ENCODE assay signal across 17 cellular contexts in the genomic region with DNA sequence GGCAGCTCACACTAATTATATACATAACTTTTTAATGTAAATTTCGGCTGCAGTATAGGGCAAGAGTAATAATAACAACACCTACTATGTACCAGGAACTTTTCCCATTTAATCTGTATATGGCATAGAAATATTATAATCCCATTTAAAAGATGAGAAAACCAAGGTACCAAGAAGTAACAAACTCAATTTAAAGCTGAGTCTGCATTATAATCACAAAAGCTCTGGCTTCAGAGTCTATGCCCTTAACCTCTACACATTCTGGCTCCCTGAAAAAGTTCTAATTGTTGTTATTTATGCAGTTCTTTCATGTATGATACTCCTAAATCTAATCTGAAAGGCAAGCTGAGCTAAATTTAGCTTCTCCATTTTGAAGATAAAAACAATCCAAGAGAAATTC.
DNase-seq lines count a peak whose midpoint lies in the region; ATAC-seq, FAIRE-seq and TF ChIP-seq lines count a peak whose summit lies in the region.
"Had no signal": no experiment of that assay in that cellular context is flagged by ENCODE, and none has a peak within 500 bp of the region (broad histone marks: within the 10 kb centered on the region; RNA-seq: fewer than 3 reads in every experiment).

No MANE protein-coding gene starts in this region.

- H2BK120ac ChIP-seq in IMR-90 (ENCODE audit: low read depth, low read length) = no peak overlapping the region

- H3K18ac ChIP-seq in IMR-90 (ENCODE audit: low read depth, low read length) = no peak overlapping the region

- intact Hi-C loops in IMR-90 (cut with micrococcal nuclease) = no loop called here
- intact Hi-C loops in K562 (cut with micrococcal nuclease) = no loop called here

- no peak overlapping the region for H2BK15ac ChIP-seq in IMR-90 (ENCODE audit: low read depth, low read length)

- in situ Hi-C loops in IMR-90 (cut with MboI; ENCODE audit: low sequenced_read_pairs) = no loop called here
- in situ Hi-C loops in K562 (cut with MboI) = no loop called here

- no peaks in the 10 kb centered on the region for H3F3A ChIP-seq in neural cell (ENCODE audit: insufficient read depth, low read length, poor library complexity, severe bottlenecking)

- no peak overlapping the region for H2BK5ac ChIP-seq in IMR-90 (ENCODE audit: low read depth, low read length, poor library complexity, severe bottlenecking)

- no peak overlapping the region for H2BK20ac ChIP-seq in IMR-90 (ENCODE audit: low read depth, low read length)

- no peak overlapping the region for H3K56ac ChIP-seq in IMR-90 (ENCODE audit: extremely low read depth, insufficient read depth, low read length)

- H3K9ac ChIP-seq in IMR-90 (ENCODE audit: low read depth, low read length) (no peak overlapping the region), K562 (ENCODE audit: insufficient read depth in 1 of 2, low read depth in 2 of 2, low read length in 2 of 2) (no peak overlapping the region), neural cell (ENCODE audit: low read length) (no peak overlapping the region)
- H3K9ac ChIP-seq: GM23248 had no signal

- H4K91ac ChIP-seq in IMR-90 (ENCODE audit: insufficient read depth, low read depth, low read length) = no peak overlapping the region

- H2AFZ ChIP-seq in IMR-90 (replicated peaks; ENCODE audit: low read length, poor library complexity) (no peak overlapping the region), K562 (ENCODE audit: low read depth, low read length) (no peak overlapping the region), neural cell (ENCODE audit: low read depth, low read length) (no peak overlapping the region)
- H2AFZ ChIP-seq: GM23248 had no signal

- TF ChIP-seq EP300 in A549 (IDR thresholded peaks at IDR 0.05) (no peak), K562 (IDR thresholded peaks at IDR 0.05; ENCODE audit: low read length) (no peak), neural cell (conservative IDR thresholded peaks at IDR 0.05; ENCODE audit: poor library complexity, severe bottlenecking) (no peak)

- no peaks in the 10 kb centered on the region for H3K9me2 ChIP-seq in neural cell (ENCODE audit: insufficient read depth, low read length)

- H3K14ac ChIP-seq in IMR-90 (replicated peaks; ENCODE audit: low read depth, low read length) = no peak overlapping the region

- no peak overlapping the region for H2AK9ac ChIP-seq in IMR-90 (replicated peaks; ENCODE audit: low read depth, low read length, poor library complexity)

- dilution Hi-C loops in IMR-90 (cut with HindIII; ENCODE audit: low sequenced_read_pairs, unreplicated experiment) = no loop called here

- no peaks in the 10 kb centered on the region for H3K9me1 ChIP-seq in IMR-90 (ENCODE audit: insufficient read depth, low read length)
- H3K9me1 ChIP-seq in K562 (ENCODE audit: control insufficient read depth, insufficient read depth, low read length) = no peaks in the 10 kb centered on the region

- H3K23ac ChIP-seq in IMR-90 (ENCODE audit: low read depth, low read length) = no peak overlapping the region

- H3K4me2 ChIP-seq in A549 (no peak overlapping the region), IMR-90 (ENCODE audit: low read depth, low read length) (no peak overlapping the region), K562 (ENCODE audit: insufficient read depth, low read length) (no peak overlapping the region), neural cell (ENCODE audit: low read length) (peak overlapping the region; percentile 32)

- no peak overlapping the region for H4K8ac ChIP-seq in IMR-90 (ENCODE audit: low read depth in 2 of 2, low read length in 2 of 2)

- H3K4me1 ChIP-seq in A549 (no peaks in the 10 kb centered on the region), IMR-90 (ENCODE audit: control insufficient read depth, insufficient read depth, low read length) (no peaks in the 10 kb centered on the region), K562 (replicated peaks in 1 of 2; ENCODE audit: control insufficient read depth in 2 of 2, insufficient read depth in 2 of 2, low read length in 2 of 2) (no peaks in the 10 kb centered on the region)
- H3K4me1 ChIP-seq: BE2C had no signal

- WGBS in A549 (ENCODE audit: missing lambda C conversion rate) = 71% methylated on average over 1 of the region's 1 CpG
- WGBS in IMR-90 (ENCODE audit: extremely low coverage in 2 of 2, insufficient read length in 1 of 2), 2 experiments = no CpG with 5 or more reads among the region's 1 CpG
- 0% methylated on average over 1 of the region's 1 CpG for WGBS in K562 (ENCODE audit: insufficient coverage, low coverage, missing lambda C conversion rate)

- H3K36me3 ChIP-seq in IMR-90 (ENCODE audit: control insufficient read depth, insufficient read depth, low read length) = no peaks in the 10 kb centered on the region
- no peaks in the 10 kb centered on the region for H3K36me3 ChIP-seq in K562 (ENCODE audit: control insufficient read depth, insufficient read depth, low read length)
- no peaks in the 10 kb centered on the region for H3K36me3 ChIP-seq in neural cell (ENCODE audit: insufficient read depth, low read length)
- H3K36me3 ChIP-seq: BE2C had no signal

- H3K4me3 ChIP-seq in A549 (no peak overlapping the region), IMR-90 (ENCODE audit: insufficient read depth, low read depth, low read length) (no peak overlapping the region), K562 (no peak overlapping the region), neural cell (ENCODE audit: low read length) (no peak overlapping the region)
- H3K4me3 ChIP-seq: GM23248 had no signal

- POLR2A ChIA-PET in A549 (lab: Yijun Ruan, JAX) = no interaction called here
- POLR2A ChIA-PET in IMR-90 (lab: Charles Lee; ENCODE audit: unreplicated experiment) = no interaction called here
- POLR2A ChIA-PET in K562 (lab: Yijun Ruan, JAX) = no interaction called here

- ATAC-seq in A549 = no peak
- no peak for ATAC-seq in IMR-90 (ENCODE audit: low read depth)
- ATAC-seq in K562 = no peak
- no peak for ATAC-seq in GM21390 (IDR thresholded peaks at IDR 0.05; ENCODE audit: unreplicated experiment)

- no peak for TF ChIP-seq CTCF in A549 (IDR thresholded peaks at IDR 0.05)
- no peak for TF ChIP-seq CTCF in IMR-90 (conservative IDR thresholded peaks at IDR 0.05; ENCODE audit: low read depth, low read length)
- TF ChIP-seq CTCF in K562 (IDR thresholded peaks at IDR 0.05 in 2 of 3, conservative IDR thresholded peaks at IDR 0.05 in 1 of 3; ENCODE audit: insufficient read depth in 2 of 3, low read depth in 1 of 3, low read length in 3 of 3) = no peak
- TF ChIP-seq CTCF in neural cell (IDR thresholded peaks at IDR 0.05; ENCODE audit: poor library complexity, severe bottlenecking) = no peak

- CTCF ChIA-PET in A549 (lab: Yijun Ruan, JAX) (no interaction called here), IMR-90 (lab: Yijun Ruan, JAX) (no interaction called here), K562 (lab: Yijun Ruan, JAX; ENCODE audit: low intra/inter-chr PET ratio) (no interaction called here)

- DNase-seq in A549 (ENCODE audit: low read depth in 1 of 2, low spot score in 1 of 2) (no peak), IMR-90 (no peak), K562 (ENCODE audit: extremely low read depth in 1 of 4, low spot score in 3 of 4) (no peak), iPS-NIHi11 (ENCODE audit: low spot score) (no peak), retina (no peak), HK-2 (ENCODE audit: unreplicated experiment) (no peak)
- DNase-seq: BE2C; CD4-positive, CD25-positive, alpha-beta regulatory T cell; CD8-positive, alpha-beta memory T cell; COR-L47; DMS 273 treated with DMSO at 0.1 percent for 48 hours had no signal

- FAIRE-seq in A549 (lab: Jason Lieb, UNC) (no peak), K562 (lab: Jason Lieb, UNC) (no peak)
- FAIRE-seq: G401.6, GM12891, GM19239 had no signal

- H3K9me3 ChIP-seq in A549 (no peaks in the 10 kb centered on the region), IMR-90 (ENCODE audit: control insufficient read depth, insufficient read depth, low read length) (no peaks in the 10 kb centered on the region), K562 (replicated peaks; ENCODE audit: control insufficient read depth, insufficient read depth, low read depth, low read length) (no peaks in the 10 kb centered on the region), neural cell (ENCODE audit: low read length) (no peaks in the 10 kb centered on the region)
- H3K9me3 ChIP-seq: BE2C had no signal

- H3K27me3 ChIP-seq in IMR-90 (ENCODE audit: control insufficient read depth, insufficient read depth, low read length) (no peaks in the 10 kb centered on the region), K562 (ENCODE audit: control insufficient read depth in 2 of 2, insufficient read depth in 2 of 2, low read length in 2 of 2) (no peaks in the 10 kb centered on the region), neural cell (ENCODE audit: insufficient read depth, low read depth, low read length) (no peaks in the 10 kb centered on the region)
- H3K27me3 ChIP-seq: BE2C had no signal

- TF ChIP-seq RAD21 in A549 (conservative IDR thresholded peaks at IDR 0.05 in 1 of 2, IDR thresholded peaks at IDR 0.05 in 1 of 2) = no peak
- TF ChIP-seq RAD21 in IMR-90 (IDR thresholded peaks at IDR 0.05; ENCODE audit: low read length) = no peak
- TF ChIP-seq RAD21 in K562 (CRISPR knock-in tag; conservative IDR thresholded peaks at IDR 0.05 in 1 of 2, IDR thresholded peaks at IDR 0.05 in 1 of 2) = no peak
- no peak for TF ChIP-seq RAD21 in neural cell (conservative IDR thresholded peaks at IDR 0.05)

- no peak overlapping the region for H4K5ac ChIP-seq in IMR-90 (ENCODE audit: low read depth, low read length)

- H3K79me1 ChIP-seq in IMR-90 (ENCODE audit: low read depth in 1 of 2, low read length in 2 of 2) = no peaks in the 10 kb centered on the region

- H3K27ac ChIP-seq in A549 = no peak overlapping the region
- no peak overlapping the region for H3K27ac ChIP-seq in IMR-90 (ENCODE audit: insufficient read depth, low read length)
- H3K27ac ChIP-seq in K562 (ENCODE audit: extremely low read depth, low read depth, low read length) = no peak overlapping the region
- H3K27ac ChIP-seq in neural cell (ENCODE audit: low read length) = peak overlapping the region; percentile 54
- H3K27ac ChIP-seq: GM23248 had no signal

- no peak overlapping the region for H2AK5ac ChIP-seq in IMR-90 (ENCODE audit: low read depth, low read length)

- H4K20me1 ChIP-seq in IMR-90 (ENCODE audit: insufficient read depth, low read length) (no peaks in the 10 kb centered on the region), K562 (replicated peaks; ENCODE audit: control insufficient read depth, insufficient read depth, low read length) (no peaks in the 10 kb centered on the region), neural cell (ENCODE audit: insufficient read depth) (no peaks in the 10 kb centered on the region)

- H3K79me2 ChIP-seq in K562 (ENCODE audit: control insufficient read depth, insufficient read depth, low read length) (no peaks in the 10 kb centered on the region), neural cell (replicated peaks; ENCODE audit: insufficient read depth, low read length) (no peaks in the 10 kb centered on the region)

- BruUV-seq in IMR-90 (replicated peaks; lab: Mats Ljungman, UMichigan) = no TSS peak
- BruUV-seq in K562 (replicated peaks; lab: Mats Ljungman, UMichigan) = no TSS peak

- no peak for TF ChIP-seq POLR2A in A549 (IDR thresholded peaks at IDR 0.05; ENCODE audit: low read length)
- TF ChIP-seq POLR2A in IMR-90 (IDR thresholded peaks at IDR 0.05; ENCODE audit: low read depth, low read length) = no peak
- TF ChIP-seq POLR2A in K562 (conservative IDR thresholded peaks at IDR 0.05) = no peak

- no peak overlapping the region for H3K4ac ChIP-seq in IMR-90 (ENCODE audit: low read depth, low read length)

TF ChIP-seq in K562, 482 proteins besides CTCF, POLR2A, EP300 and RAD21 (continues in another document):
- TF ChIP-seq ZZZ3 (IDR thresholded peaks at IDR 0.05) = no peak
